ENCODE assay signal across 8 cellular contexts in the genomic region with DNA sequence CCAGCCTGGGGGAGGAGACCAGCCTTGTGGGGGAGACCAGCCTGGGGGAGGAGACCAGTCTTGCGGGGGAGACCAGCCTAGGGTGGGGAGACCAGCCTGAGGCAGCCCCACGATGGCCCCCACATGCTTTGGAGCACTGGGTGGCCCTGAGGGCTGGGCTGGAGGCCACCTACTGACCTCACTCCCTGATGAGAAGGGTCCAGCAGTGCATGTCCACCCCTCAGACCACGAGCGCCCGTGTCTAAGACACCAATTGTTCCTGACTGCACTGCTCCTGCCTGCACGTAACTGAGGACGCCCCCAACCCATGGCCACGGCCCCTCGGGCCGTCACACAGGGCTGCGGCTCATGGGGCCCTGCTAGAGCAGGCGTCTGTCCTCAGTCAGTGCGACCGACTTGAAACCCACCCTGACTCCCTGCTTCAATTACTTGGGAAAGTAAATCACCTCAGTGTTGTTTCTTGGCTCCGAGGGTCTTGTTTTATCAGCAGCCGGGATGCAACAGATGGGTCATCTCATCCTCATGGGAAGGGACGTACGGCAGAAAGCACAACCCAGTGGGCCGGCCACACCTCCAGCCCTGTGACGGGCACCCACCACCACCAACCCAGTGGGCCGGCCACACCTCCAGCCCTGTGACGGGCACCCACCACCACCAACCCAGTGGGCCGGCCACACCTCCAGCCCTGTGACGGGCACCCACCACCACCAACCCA. TPM values are rescaled to one million over a fixed set of nuclear protein-coding genes. Genes with fewer than 3 reads are reported as not detected.
DNase-seq lines count a peak whose midpoint lies in the region; ATAC-seq and TF ChIP-seq lines count a peak whose summit lies in the region.

SPATC1L (minus strand) TSS at position 550 of the 715 bp plus-strand sequence. CDS start 1,643 bp downstream, outside the sequence.

- H3K9me3 ChIP-seq in SJCRH30 (replicated peaks), result no peaks in the 10 kb centered on the region

- peak within 1 kb of the TSS; percentile 75 for H3K27ac ChIP-seq in SJCRH30

- no peaks in the 10 kb centered on the region for H3K27me3 ChIP-seq in SJCRH30

- DNase-seq in SJCRH30, result peak; percentile 76 to 79
- DNase-seq in astrocyte of the spinal cord (ENCODE audit: low read depth, low spot score), result peak; percentile 40
- peak; percentile 74 for DNase-seq in hepatic stellate cell (ENCODE audit: low spot score)
- peak; percentile 72 for DNase-seq in putamen (ENCODE audit: low spot score)
- DNase-seq in NCI-H524 treated with DMSO at 0.1 percent for 48 hours (lab: John Stamatoyannopoulos, UW), result no peak

- peak; percentile 45 for ATAC-seq in HG03378 (IDR thresholded peaks at IDR 0.05; ENCODE audit: unreplicated experiment)
- no peak for ATAC-seq in GM21717 (IDR thresholded peaks at IDR 0.05; ENCODE audit: unreplicated experiment)

- peaks cover 13% of the 10 kb centered on the region for H3K4me1 ChIP-seq in SJCRH30

- no peaks in the 10 kb centered on the region; the same call in 1 of the 2 replicates for H3K36me3 ChIP-seq in SJCRH30

- H3K4me3 ChIP-seq in GM08714 (ENCODE audit: low read length) (peak within 1 kb of the TSS; percentile 78), SJCRH30 (peak within 1 kb of the TSS; percentile 100), astrocyte of the spinal cord (ENCODE audit: low read depth, low read length) (peak within 1 kb of the TSS; percentile 54)

- in situ Hi-C loops in astrocyte of the spinal cord (cut with HindIII; ENCODE audit: low sequenced_read_pairs), result no loop called here

- TF ChIP-seq CTCF in astrocyte of the spinal cord (IDR thresholded peaks at IDR 0.05; ENCODE audit: low read depth, low read length), result no peak

RNA-seq across cellular contexts. Expression of gene SPATC1L, which starts in this region (rescaled TPM):
- total RNA-seq in SJCRH30 (2014; rRNA removed; shearing (Covaris generic)), result 22.3 and 27.5 TPM in 2 replicates
